2 cellular contexts compared by ENCODE assay signal in the genomic region with DNA sequence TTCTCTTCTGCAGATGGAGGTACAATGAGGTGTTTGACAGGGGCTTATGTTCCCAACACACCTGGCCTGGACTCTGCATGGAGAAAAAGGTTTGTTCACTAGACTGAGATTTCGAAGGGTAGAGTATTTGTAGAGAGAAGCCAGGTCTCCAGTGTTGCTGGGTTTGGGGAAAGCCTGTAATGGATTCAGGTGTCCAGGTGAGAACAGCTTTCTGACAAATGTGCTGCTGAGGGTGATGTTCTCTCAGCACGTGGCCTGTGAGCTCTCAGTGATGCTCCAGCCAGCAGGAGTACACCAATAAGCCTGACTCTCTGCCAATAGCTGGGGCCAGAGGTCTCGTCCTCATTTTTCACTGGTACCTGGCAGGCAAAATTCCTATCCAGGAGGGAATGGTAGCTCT.
TF ChIP-seq lines count a peak whose summit lies in the region.

No MANE protein-coding gene starts in this region.

TF ChIP-seq in H1, 55 proteins besides CTCF, POLR2A, EP300 and RAD21:
- no peak for TF ChIP-seq SIRT6 (IDR thresholded peaks at IDR 0.05; ENCODE audit: low read length)
- no peak for TF ChIP-seq FOSL1 (IDR thresholded peaks at IDR 0.05; ENCODE audit: insufficient read depth, low read depth, low read length)
- no peak for TF ChIP-seq TBP (IDR thresholded peaks at IDR 0.05; ENCODE audit: low read depth, low read length)
- no peak for TF ChIP-seq KDM4A (IDR thresholded peaks at IDR 0.05; ENCODE audit: low read depth, low read length, severe bottlenecking)
- no peak for TF ChIP-seq CHD2 (IDR thresholded peaks at IDR 0.05; ENCODE audit: low read length)

TF ChIP-seq in HepG2, 621 proteins besides CTCF, POLR2A, EP300 and RAD21:
- TF ChIP-seq MYC (CRISPR knock-in tag; IDR thresholded peaks at IDR 0.05; ENCODE audit: borderline replicate concordance) (no peak), ZNF747 (CRISPR knock-in tag; IDR thresholded peaks at IDR 0.05; ENCODE audit: borderline replicate concordance) (no peak), HOXA3 (CRISPR knock-in tag; IDR thresholded peaks at IDR 0.05) (no peak), ZNF839 (CRISPR knock-in tag; IDR thresholded peaks at IDR 0.05; ENCODE audit: borderline replicate concordance) (no peak), PHF21A (CRISPR knock-in tag; IDR thresholded peaks at IDR 0.05) (no peak), SETDB1 (CRISPR knock-in tag; IDR thresholded peaks at IDR 0.05; ENCODE audit: borderline replicate concordance) (no peak), NR2C2 (CRISPR knock-in tag; IDR thresholded peaks at IDR 0.05; ENCODE audit: borderline replicate concordance) (no peak), MTF2 (CRISPR knock-in tag; IDR thresholded peaks at IDR 0.05; ENCODE audit: borderline replicate concordance) (no peak), ZNF792 (CRISPR knock-in tag; IDR thresholded peaks at IDR 0.05) (no peak), CREM (IDR thresholded peaks at IDR 0.05) (no peak), CREM (CRISPR knock-in tag; IDR thresholded peaks at IDR 0.05) (no peak), ZMYM2 (CRISPR knock-in tag; IDR thresholded peaks at IDR 0.05) (no peak), RXRB (CRISPR knock-in tag; IDR thresholded peaks at IDR 0.05; ENCODE audit: borderline replicate concordance) (no peak), ZFY (CRISPR knock-in tag; IDR thresholded peaks at IDR 0.05) (no peak)
- TF ChIP-seq, protein P1, sequence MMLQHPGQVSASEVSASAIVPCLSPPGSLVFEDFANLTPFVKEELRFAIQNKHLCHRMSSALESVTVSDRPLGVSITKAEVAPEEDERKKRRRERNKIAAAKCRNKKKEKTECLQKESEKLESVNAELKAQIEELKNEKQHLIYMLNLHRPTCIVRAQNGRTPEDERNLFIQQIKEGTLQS (CRISPR knock-in tag; IDR thresholded peaks at IDR 0.05) = no peak
